In the genomic region with DNA sequence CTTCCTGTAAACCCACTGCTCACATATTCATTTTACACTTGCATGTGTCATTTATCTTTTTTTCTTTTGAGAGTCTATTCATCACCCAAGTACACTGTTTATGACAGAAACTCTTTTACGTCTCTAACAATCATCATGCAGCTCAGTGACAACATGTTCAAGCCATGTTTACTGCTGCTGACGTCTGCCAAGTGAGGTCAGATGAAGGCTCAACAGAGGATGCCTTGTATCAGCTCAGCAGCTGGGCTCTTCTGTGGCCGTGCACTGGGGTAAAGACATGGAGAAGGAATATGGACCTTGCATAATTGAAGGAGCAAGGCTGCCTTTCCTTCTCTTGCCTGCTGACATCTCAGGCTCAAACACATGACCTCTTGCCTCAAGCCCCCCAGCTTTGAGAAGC, we compare ENCODE assay signal across 16 cellular contexts.
DNase-seq lines count a peak whose midpoint lies in the region; ATAC-seq and TF ChIP-seq lines count a peak whose summit lies in the region.
"Had no signal": no experiment of that assay in that cellular context is flagged by ENCODE, and none has a peak within 500 bp of the region (broad histone marks: within the 10 kb centered on the region; RNA-seq: fewer than 3 reads in every experiment).

No MANE protein-coding gene starts in this region.

- no peak for ATAC-seq in activated naive CD8-positive, alpha-beta T cell treated with anti-CD3 and anti-CD28 coated beads, Interleukin-2, amount 50 U/mL, for 24 hours
- no peak for ATAC-seq in HG03097 (IDR thresholded peaks at IDR 0.05; ENCODE audit: low FRiP score, unreplicated experiment)
- ATAC-seq: HCT116 had no signal

- no peak overlapping the region for H3K4me3 Mint-ChIP-seq in activated naive CD8-positive, alpha-beta T cell
- H3K4me3 Mint-ChIP-seq in activated naive CD8-positive, alpha-beta T cell treated with anti-CD3 and anti-CD28 coated beads, Interleukin-2, amount 50 U/mL, for 24 hours: no peak overlapping the region
- no peak overlapping the region for H3K4me3 Mint-ChIP-seq in osteocyte (ENCODE audit: unreplicated experiment)

- TF ChIP-seq CTCF in osteocyte (IDR thresholded peaks at IDR 0.05): no peak

- H3K27ac Mint-ChIP-seq in activated naive CD8-positive, alpha-beta T cell: peak overlapping the region; percentile 8
- H3K27ac Mint-ChIP-seq in activated naive CD8-positive, alpha-beta T cell treated with anti-CD3 and anti-CD28 coated beads, Interleukin-2, amount 50 U/mL, for 24 hours: no peak overlapping the region
- H3K27ac Mint-ChIP-seq in osteocyte (ENCODE audit: unreplicated experiment): no peak overlapping the region

- peaks cover 4% of the 10 kb centered on the region for H3K36me3 Mint-ChIP-seq in activated naive CD8-positive, alpha-beta T cell
- H3K36me3 Mint-ChIP-seq in activated naive CD8-positive, alpha-beta T cell treated with anti-CD3 and anti-CD28 coated beads, Interleukin-2, amount 50 U/mL, for 24 hours (ENCODE audit: low read depth): peaks cover 3% of the 10 kb centered on the region
- no peaks in the 10 kb centered on the region for H3K36me3 Mint-ChIP-seq in osteocyte (ENCODE audit: unreplicated experiment)

- H3K4me1 Mint-ChIP-seq in activated naive CD8-positive, alpha-beta T cell (ENCODE audit: low read depth): peaks cover 18% of the 10 kb centered on the region
- H3K4me1 Mint-ChIP-seq in activated naive CD8-positive, alpha-beta T cell treated with anti-CD3 and anti-CD28 coated beads, Interleukin-2, amount 50 U/mL, for 24 hours: peaks cover 11% of the 10 kb centered on the region
- no peaks in the 10 kb centered on the region for H3K4me1 Mint-ChIP-seq in osteocyte (ENCODE audit: unreplicated experiment)

- H3K9me3 Mint-ChIP-seq in activated naive CD8-positive, alpha-beta T cell (ENCODE audit: low read depth): no peaks in the 10 kb centered on the region
- H3K9me3 Mint-ChIP-seq in activated naive CD8-positive, alpha-beta T cell treated with anti-CD3 and anti-CD28 coated beads, Interleukin-2, amount 50 U/mL, for 24 hours: peaks cover 5% of the 10 kb centered on the region
- no peaks in the 10 kb centered on the region for H3K9me3 Mint-ChIP-seq in osteocyte (ENCODE audit: unreplicated experiment)

- DNase-seq in activated naive CD8-positive, alpha-beta T cell treated with anti-CD3 and anti-CD28 coated beads, Interleukin-2, amount 50 U/mL, for 24 hours: no peak
- DNase-seq in globus pallidus (ENCODE audit: low spot score) (peak; percentile 78), pons (ENCODE audit: low spot score) (peak; percentile 77), ureter (ENCODE audit: low spot score) (peak; percentile 12), H4 (ENCODE audit: low spot score) (no peak), osteocyte (ENCODE audit: extremely low spot score, unreplicated experiment) (no peak)
- DNase-seq: EL, GM23248, NCI-H1436 treated with DMSO at 0.1 percent for 48 hours, NCI-H2029 treated with DMSO at 0.1 percent for 48 hours, NCI-H2171 treated with DMSO at 0.1 percent for 48 hours, NCI-H748 treated with DMSO at 0.1 percent for 48 hours, PC-9 had no signal

- no peaks in the 10 kb centered on the region for H3K27me3 Mint-ChIP-seq in activated naive CD8-positive, alpha-beta T cell
- H3K27me3 Mint-ChIP-seq in activated naive CD8-positive, alpha-beta T cell treated with anti-CD3 and anti-CD28 coated beads, Interleukin-2, amount 50 U/mL, for 24 hours: no peaks in the 10 kb centered on the region
- no peaks in the 10 kb centered on the region for H3K27me3 Mint-ChIP-seq in osteocyte (ENCODE audit: unreplicated experiment)

Comparison
In these comparisons a context has a peak if more than half of its experiments do, and no peak if none do; other contexts are left out.
1. DNase-seq: peak in globus pallidus (single experiment), pons (single experiment) and ureter (single experiment); none in activated naive CD8-positive, alpha-beta T cell treated with anti-CD3 and anti-CD28 coated beads, Interleukin-2, amount 50 U/mL, for 24 hours (single experiment), H4 (single experiment) and osteocyte (single experiment).